In the genomic region with DNA sequence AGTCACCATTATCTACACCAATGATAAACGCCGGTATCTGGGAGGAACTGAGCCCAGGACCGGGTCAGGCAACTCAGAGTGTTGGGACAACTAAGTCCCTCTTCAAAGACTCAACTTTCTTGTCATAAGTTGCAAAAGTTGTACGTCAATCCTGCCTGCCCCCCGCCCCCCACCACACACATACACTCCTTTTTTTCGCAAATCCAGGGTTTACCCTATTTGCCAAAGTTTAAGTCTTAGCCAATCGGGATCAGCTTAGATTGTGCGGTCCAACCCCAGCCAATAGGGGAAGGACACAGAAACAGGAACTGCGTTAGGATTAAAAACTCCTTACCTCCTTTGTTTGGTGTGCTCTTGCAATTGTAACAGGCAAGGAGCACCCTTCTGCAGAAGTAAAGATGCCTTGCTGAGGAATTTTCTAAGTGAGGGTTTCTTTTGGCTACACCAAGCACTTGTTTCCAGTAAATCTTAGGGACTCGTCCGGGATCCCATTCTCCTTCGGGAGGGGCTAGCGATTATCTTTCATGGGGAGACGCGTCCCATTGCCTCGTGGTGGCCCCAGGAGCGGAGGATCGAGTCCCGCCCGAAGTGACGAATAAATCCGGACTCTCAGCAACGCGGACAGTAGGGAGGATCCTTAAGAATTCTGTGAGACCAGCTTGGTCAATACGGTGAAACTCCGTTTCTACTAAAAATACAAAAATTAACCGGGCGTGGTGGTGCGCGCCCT, we compare ENCODE assay signal across 8 cellular contexts.
A peak's percentile ranks its signal among the peaks of the same experiment; 100 is the strongest.
DNase-seq lines count a peak whose midpoint lies in the region; ATAC-seq, FAIRE-seq and TF ChIP-seq lines count a peak whose summit lies in the region.

No MANE protein-coding gene starts in this region.

- no peak for FAIRE-seq in A549 (lab: Jason Lieb, UNC)
- FAIRE-seq in GM12891 (lab: Jason Lieb, UNC): peak; percentile 85

- H3K4me2 ChIP-seq in A549: peak overlapping the region; percentile 83

- peaks cover 3% of the 10 kb centered on the region for H3K36me3 Mint-ChIP-seq in activated CD4-positive, alpha-beta memory T cell treated with anti-CD3 and anti-CD28 coated beads for 36 hours

- CTCF ChIA-PET in A549 (lab: Yijun Ruan, JAX): interaction anchor here (0.6 to 3.2 kb wide), 7 partner anchors 10 to 870 kb away, joined by 3 to 24 read pairs (median 4); a partner anchor contains a TSS
- CTCF ChIA-PET in activated CD4-positive, alpha-beta memory T cell treated with anti-CD3 and anti-CD28 coated beads for 36 hours (lab: Charles Lee): interaction anchor here (0.8 to 3.3 kb wide), 14 partner anchors 10 to 715 kb away, joined by 3 to 22 read pairs (median 4); a partner anchor contains a TSS

- TF ChIP-seq POLR2A in A549 (IDR thresholded peaks at IDR 0.05; ENCODE audit: low read length): no peak
- peak; percentile 83 for TF ChIP-seq POLR2A in GM12891 (IDR thresholded peaks at IDR 0.05; ENCODE audit: low read depth, low read length)
- TF ChIP-seq POLR2A in transverse colon (IDR thresholded peaks at IDR 0.05): peak; percentile 59

- 2% methylated on average over 20 of the region's 30 CpGs for WGBS in A549 (ENCODE audit: missing lambda C conversion rate)
- WGBS in esophagus, 2 donors: 5 to 6% methylated on average over 30 of the region's 30 CpGs
- WGBS in transverse colon (ENCODE audit: low coverage in 1 of 2), 2 donors: 11 to 20% methylated on average over 2 to 30 of the region's 30 CpGs

- peak overlapping the region; percentile 88 for H3K4me3 Mint-ChIP-seq in activated CD4-positive, alpha-beta memory T cell treated with anti-CD3 and anti-CD28 coated beads for 36 hours

- no peaks in the 10 kb centered on the region for H3K27me3 ChIP-seq in esophagus (ENCODE audit: control insufficient read depth in 1 of 2, insufficient read depth in 2 of 2, low read length in 2 of 2)
- no peaks in the 10 kb centered on the region for H3K27me3 ChIP-seq in muscle layer of colon (ENCODE audit: control insufficient read depth in 1 of 2, insufficient read depth in 2 of 2, low read length in 2 of 2)
- no peaks in the 10 kb centered on the region for H3K27me3 ChIP-seq in transverse colon

- peak overlapping the region; percentile 92 for H3K9ac ChIP-seq in muscle layer of colon (ENCODE audit: low read length)

- no peaks in the 10 kb centered on the region for H3K4me1 ChIP-seq in A549
- H3K4me1 ChIP-seq in esophagus (ENCODE audit: control insufficient read depth in 2 of 2, insufficient read depth in 2 of 2, low read length in 1 of 2): no peaks in the 10 kb centered on the region
- no peaks in the 10 kb centered on the region for H3K4me1 ChIP-seq in muscle layer of colon (ENCODE audit: insufficient read depth, low read length)
- H3K4me1 ChIP-seq in transverse colon: peaks cover 0 to 17% (median 3%) of the 10 kb centered on the region in 4 donors

- TF ChIP-seq RAD21 in A549 (conservative IDR thresholded peaks at IDR 0.05 in 1 of 2, IDR thresholded peaks at IDR 0.05 in 1 of 2): no peak

- in situ Hi-C loops in transverse colon (cut with MboI; ENCODE audit: low pct_ligation_motif_present in 1 of 4, low pct_unique_long_range_greater_than_20kb in 1 of 4, low sequenced_read_pairs in 3 of 4): loop anchor here (10.0 to 25.0 kb wide), 5 partner anchors 297 to 1184 kb away; partner anchors contain the start of gene ZNF184 (in 1 of the 4)

- H3K27ac ChIP-seq in A549 (peak overlapping the region; percentile 79 to 94), esophagus (ENCODE audit: low read depth in 2 of 2, low read length in 1 of 2) (peak overlapping the region; percentile 79 to 94), muscle layer of colon (ENCODE audit: low read depth, low read length) (peak overlapping the region; percentile 70), transverse colon (peak overlapping the region; percentile 91 to 96 (median 92))

- DNase-seq in A549 (ENCODE audit: low read depth in 1 of 2, low spot score in 1 of 2) (peak; percentile 31 to 92), GM12891 (ENCODE audit: insufficient read length, low spot score) (no peak), NCI-H2227 treated with DMSO at 0.1 percent for 48 hours (lab: John Stamatoyannopoulos, UW) (peak; percentile 67), transverse colon (peak; percentile 62)
- peak; percentile 77 for DNase-seq in activated CD4-positive, alpha-beta memory T cell treated with anti-CD3 and anti-CD28 coated beads for 36 hours

- peak overlapping the region; percentile 88 for H3K27ac Mint-ChIP-seq in activated CD4-positive, alpha-beta memory T cell treated with anti-CD3 and anti-CD28 coated beads for 36 hours

- no peak for TF ChIP-seq EP300 in A549 (IDR thresholded peaks at IDR 0.05)
- TF ChIP-seq EP300 in transverse colon (IDR thresholded peaks at IDR 0.05; ENCODE audit: low read depth): no peak

- no peaks in the 10 kb centered on the region for H3K36me3 ChIP-seq in esophagus (ENCODE audit: control insufficient read depth in 2 of 2, insufficient read depth in 2 of 2, low read length in 1 of 2)
- H3K36me3 ChIP-seq in muscle layer of colon (ENCODE audit: insufficient read depth, low read length): no peaks in the 10 kb centered on the region
- H3K36me3 ChIP-seq in transverse colon: no peaks in the 10 kb centered on the region

- intact Hi-C loops in activated CD4-positive, alpha-beta memory T cell treated with anti-CD3 and anti-CD28 coated beads for 36 hours (cut with micrococcal nuclease): loop anchor here (2.0 to 5.0 kb wide), 5 partner anchors 19 to 717 kb away; partner anchors contain the start of gene ZNF391
- intact Hi-C loops in transverse colon (cut with DNase I; ENCODE audit: low total_unique reads): no loop called here

- H3K4me3 ChIP-seq in A549 (peak overlapping the region; percentile 79), esophagus (ENCODE audit: low read depth in 1 of 2, low read length in 2 of 2) (peak overlapping the region; percentile 84 to 98), muscle layer of colon (ENCODE audit: low read depth in 1 of 2, low read length in 2 of 2) (peak overlapping the region; percentile 66 to 100), transverse colon (peak overlapping the region; percentile 80 to 96 (median 88))

- POLR2A ChIA-PET in A549 (lab: Yijun Ruan, JAX): interaction anchor here (0.6 to 1.9 kb wide), 8 partner anchors 9 to 892 kb away, joined by 3 to 9 read pairs (median 4); a partner anchor contains a TSS
- POLR2A ChIA-PET in activated CD4-positive, alpha-beta memory T cell treated with anti-CD3 and anti-CD28 coated beads for 36 hours (lab: Charles Lee): interaction anchor here (0.6 to 1.9 kb wide), 8 partner anchors 23 to 944 kb away, joined by 3 to 10 read pairs (median 3); a partner anchor contains a TSS

- H3K4me1 Mint-ChIP-seq in activated CD4-positive, alpha-beta memory T cell treated with anti-CD3 and anti-CD28 coated beads for 36 hours (ENCODE audit: low read depth): peaks cover 10% of the 10 kb centered on the region

- H3K9me3 ChIP-seq in A549: no peaks in the 10 kb centered on the region
- H3K9me3 ChIP-seq in esophagus (ENCODE audit: control insufficient read depth in 2 of 2, insufficient read depth in 1 of 2, low read depth in 1 of 2, low read length in 1 of 2): peaks cover 0 to 2% of the 10 kb centered on the region in 2 donors
- H3K9me3 ChIP-seq in muscle layer of colon (ENCODE audit: low read length): no peaks in the 10 kb centered on the region
- no peaks in the 10 kb centered on the region for H3K9me3 ChIP-seq in transverse colon

- peaks cover 1% of the 10 kb centered on the region for H3K27me3 Mint-ChIP-seq in activated CD4-positive, alpha-beta memory T cell treated with anti-CD3 and anti-CD28 coated beads for 36 hours

- TF ChIP-seq CTCF in A549 (IDR thresholded peaks at IDR 0.05) (no peak; the same call in 2 of the 3 replicates), transverse colon (IDR thresholded peaks at IDR 0.05) (peak in 2 of 5 experiments; percentile 0 to 17)

- ATAC-seq in A549 (peak; percentile 68 to 90), HG02798 (IDR thresholded peaks at IDR 0.05; ENCODE audit: poor library complexity, unreplicated experiment) (peak; percentile 37)

- no peaks in the 10 kb centered on the region for H3K9me3 Mint-ChIP-seq in activated CD4-positive, alpha-beta memory T cell treated with anti-CD3 and anti-CD28 coated beads for 36 hours

TF ChIP-seq in A549, 52 proteins besides CTCF, POLR2A, EP300 and RAD21 (continues in another document):
- TF ChIP-seq TP53 (CRISPR knock-in tag; IDR thresholded peaks at IDR 0.05) (no peak), KDM1A (IDR thresholded peaks at IDR 0.05; ENCODE audit: low read depth) (no peak), NFE2L2 (conservative IDR thresholded peaks at IDR 0.05; ENCODE audit: low read length) (no peak), FOSB (CRISPR knock-in tag; IDR thresholded peaks at IDR 0.05) (no peak), HDAC2 (IDR thresholded peaks at IDR 0.05) (no peak), CEBPB (IDR thresholded peaks at IDR 0.05) (peak in 1 of 2 experiments; percentile 34; a peak in 1 of 4 replicates), HOXA7 (CRISPR knock-in tag; IDR thresholded peaks at IDR 0.05) (no peak)
- TF ChIP-seq, protein P1, sequence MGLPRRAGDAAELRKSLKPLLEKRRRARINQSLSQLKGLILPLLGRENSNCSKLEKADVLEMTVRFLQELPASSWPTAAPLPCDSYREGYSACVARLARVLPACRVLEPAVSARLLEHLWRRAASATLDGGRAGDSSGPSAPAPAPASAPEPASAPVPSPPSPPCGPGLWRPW (IDR thresholded peaks at IDR 0.05): no peak

TF ChIP-seq in GM12891, 5 proteins besides CTCF, POLR2A, EP300 and RAD21:
- TF ChIP-seq PAX5 (IDR thresholded peaks at IDR 0.05; ENCODE audit: insufficient read depth, low read length, severe bottlenecking) (no peak), TAF1 (IDR thresholded peaks at IDR 0.05; ENCODE audit: low read depth, low read length) (peak; percentile 58; the same call in 1 of the 2 replicates), POLR2AphosphoS5 (IDR thresholded peaks at IDR 0.05; ENCODE audit: low read depth, low read length) (peak; percentile 59; the same call in 1 of the 2 replicates), SPI1 (IDR thresholded peaks at IDR 0.05; ENCODE audit: low read depth, low read length) (peak; percentile 92)
